ENCODE assay signal across 13 cellular contexts in the genomic region with DNA sequence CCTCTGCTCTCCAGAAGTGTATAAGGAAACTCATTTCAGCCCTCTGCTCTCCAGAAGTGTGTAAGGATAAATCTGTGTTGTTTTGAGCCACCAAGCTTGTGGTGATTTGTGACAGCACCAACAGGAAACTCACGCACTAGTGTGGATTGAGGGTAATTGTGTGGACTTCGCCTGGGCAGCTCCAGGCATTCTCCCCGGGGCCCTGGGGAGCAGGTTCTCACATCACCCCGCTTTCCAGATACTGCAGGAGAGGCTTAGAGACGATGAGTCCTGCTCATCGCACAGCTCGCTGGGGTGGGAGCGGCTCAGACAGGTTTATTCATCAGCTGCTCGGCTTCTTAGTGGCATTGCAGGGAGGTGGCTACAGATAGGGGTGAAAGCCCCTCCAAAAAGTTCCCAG. TPM values are rescaled to one million over a fixed set of nuclear protein-coding genes. Genes with fewer than 3 reads are reported as not detected.
A peak's percentile ranks its signal among the peaks of the same experiment; 100 is the strongest.
DNase-seq lines count a peak whose midpoint lies in the region; ATAC-seq and TF ChIP-seq lines count a peak whose summit lies in the region.
"Had no signal": no experiment of that assay in that cellular context is flagged by ENCODE, and none has a peak within 500 bp of the region (broad histone marks: within the 10 kb centered on the region; RNA-seq: fewer than 3 reads in every experiment).

No MANE protein-coding gene starts in this region.

- intact Hi-C loops in activated naive CD4-positive, alpha-beta T cell treated with anti-CD3 and anti-CD28 coated beads for 36 hours (cut with micrococcal nuclease), result no loop called here

- no peak overlapping the region for H3K4me3 Mint-ChIP-seq in activated naive CD4-positive, alpha-beta T cell treated with anti-CD3 and anti-CD28 coated beads for 36 hours
- H3K4me3 Mint-ChIP-seq: CD4-positive, CD25-positive, alpha-beta regulatory T cell; GM23338 had no signal

- no peak for ATAC-seq in GM19397 (IDR thresholded peaks at IDR 0.05; ENCODE audit: unreplicated experiment)
- ATAC-seq: GM23338 had no signal

- H3K27me3 Mint-ChIP-seq in activated naive CD4-positive, alpha-beta T cell treated with anti-CD3 and anti-CD28 coated beads for 36 hours (ENCODE audit: low read depth), result peaks cover 2% of the 10 kb centered on the region

- no peak for TF ChIP-seq CTCF in coronary artery (IDR thresholded peaks at IDR 0.05)

- no peaks in the 10 kb centered on the region for H3K4me1 Mint-ChIP-seq in activated naive CD4-positive, alpha-beta T cell treated with anti-CD3 and anti-CD28 coated beads for 36 hours (ENCODE audit: low read depth)
- H3K4me1 Mint-ChIP-seq: CD4-positive, CD25-positive, alpha-beta regulatory T cell had no signal

- DNase-seq in activated naive CD4-positive, alpha-beta T cell treated with anti-CD3 and anti-CD28 coated beads for 36 hours, result peak; percentile 2
- DNase-seq in activated naive CD4-positive, alpha-beta T cell (lab: John Stamatoyannopoulos, UW), result no peak
- DNase-seq in coronary artery (ENCODE audit: low spot score), result peak; percentile 28
- DNase-seq in mesenteric fat pad (ENCODE audit: low spot score), result peak; percentile 39
- no peak for DNase-seq in SKM-1 treated with dmso at 0.1 percent for 144 hours (lab: John Stamatoyannopoulos, UW; ENCODE audit: unreplicated experiment)
- no peak for DNase-seq in activated CD4-positive, alpha-beta T cell treated with anti-CD3 and anti-CD28 coated beads, Interleukin-2, amount 50 U/mL, for 1 hour
- DNase-seq: 8988T; CD4-positive, CD25-positive, alpha-beta regulatory T cell; H7 had no signal

- H3K4me3 ChIP-seq in coronary artery, result no peak overlapping the region
- H3K4me3 ChIP-seq: BLaER1 treated with 17β-estradiol and CSF1 and Interleukin-3, amounts not matched to agents 10 nM and 100 nM; GM23338 had no signal

- CTCF ChIA-PET in activated naive CD4-positive, alpha-beta T cell treated with anti-CD3 and anti-CD28 coated beads for 36 hours (lab: Charles Lee), result interaction anchor here (0.7 kb wide), 1 partner anchor 306 kb away, joined by 3 read pairs; no protein-coding TSS in a partner anchor

- no peak overlapping the region for H3K27ac Mint-ChIP-seq in activated naive CD4-positive, alpha-beta T cell treated with anti-CD3 and anti-CD28 coated beads for 36 hours
- H3K27ac Mint-ChIP-seq: GM23338 had no signal

- no peak overlapping the region for H3K27ac ChIP-seq in coronary artery
- H3K27ac ChIP-seq: BLaER1 treated with 17β-estradiol and CSF1 and Interleukin-3, amounts not matched to agents 10 nM and 100 nM; HL-60 had no signal

- peaks cover 19% of the 10 kb centered on the region for H3K9me3 Mint-ChIP-seq in activated naive CD4-positive, alpha-beta T cell treated with anti-CD3 and anti-CD28 coated beads for 36 hours

- peaks cover 3% of the 10 kb centered on the region for H3K36me3 Mint-ChIP-seq in activated naive CD4-positive, alpha-beta T cell treated with anti-CD3 and anti-CD28 coated beads for 36 hours (ENCODE audit: low read depth)
- H3K36me3 Mint-ChIP-seq: CD4-positive, CD25-positive, alpha-beta regulatory T cell had no signal

RNA-seq across cellular contexts. Expression of a gene that starts 38.4 kb away (rescaled TPM):
- 10 to 100 TPM; 10.3 to 11.9 TPM for total RNA-seq in activated naive CD4-positive, alpha-beta T cell treated with anti-CD3 and anti-CD28 coated beads for 36 hours
- total RNA-seq in mesenteric fat pad, result 135 TPM

Comparison
In these comparisons a context has a peak if more than half of its experiments do, and no peak if none do; other contexts are left out.
1. DNase-seq: peak in activated naive CD4-positive, alpha-beta T cell treated with anti-CD3 and anti-CD28 coated beads for 36 hours (single experiment), coronary artery (single experiment) and mesenteric fat pad (single experiment); none in activated naive CD4-positive, alpha-beta T cell (0 of 4), SKM-1 treated with dmso at 0.1 percent for 144 hours (single experiment) and activated CD4-positive, alpha-beta T cell treated with anti-CD3 and anti-CD28 coated beads, Interleukin-2, amount 50 U/mL, for 1 hour (single experiment).
2. RNA of a gene that starts 38.4 kb away (total RNA-seq): 135 TPM in mesenteric fat pad (single experiment); 10.3 to 11.9 TPM in activated naive CD4-positive, alpha-beta T cell treated with anti-CD3 and anti-CD28 coated beads for 36 hours; every median in the first group is over 10 times any median in the second.